Comparison of ENCODE assay signal across 1 cellular context in genomic region chr12:1532796-1533195, GRCh38.
TF ChIP-seq lines count a peak whose summit lies in the region.

No MANE protein-coding gene starts in this region.

TF ChIP-seq in SK-N-SH, 30 proteins besides CTCF, POLR2A, EP300 and RAD21 (continued from another document):
- TF ChIP-seq USF1 (IDR thresholded peaks at IDR 0.05; ENCODE audit: borderline replicate concordance, low read depth) (no peak), NFIC (IDR thresholded peaks at IDR 0.05; ENCODE audit: borderline replicate concordance) (no peak), PBX3 (IDR thresholded peaks at IDR 0.05) (no peak), FOSL2 (IDR thresholded peaks at IDR 0.05; ENCODE audit: borderline replicate concordance, low read depth) (no peak), REST (IDR thresholded peaks at IDR 0.05; ENCODE audit: low read depth, low read length) (no peak), ELF1 (IDR thresholded peaks at IDR 0.05) (no peak), JUND (IDR thresholded peaks at IDR 0.05) (no peak), TAF1 (IDR thresholded peaks at IDR 0.05; ENCODE audit: borderline replicate concordance, low read depth, low read length) (no peak)
